Comparison of ENCODE assay signal across 8 cellular contexts in genomic region chr19:796692-797527, GRCh38. TPM values are rescaled to one million over a fixed set of nuclear protein-coding genes. Genes with fewer than 3 reads are reported as not detected.
DNase-seq lines count a peak whose midpoint lies in the region; ATAC-seq and TF ChIP-seq lines count a peak whose summit lies in the region.

TSS of gene PTBP1 (plus strand) at chr19:797452. CDS start at chr19:797498, 46 bp downstream.

- H3K4me3 ChIP-seq in neural progenitor cell: peak within 1 kb of the TSS; percentile 89

- H3K36me3 ChIP-seq in neural progenitor cell: no peaks in the 10 kb centered on the region

- H3F3A ChIP-seq in neural progenitor cell (ENCODE audit: low read depth): peaks cover 23% of the 10 kb centered on the region

- H3K9me3 Mint-ChIP-seq in neural progenitor cell: no peaks in the 10 kb centered on the region

- H3K27me3 ChIP-seq in foreskin keratinocyte: no peaks in the 10 kb centered on the region
- no peaks in the 10 kb centered on the region for H3K27me3 ChIP-seq in neural progenitor cell

- H3K36me3 Mint-ChIP-seq in neural progenitor cell: peaks cover 8% of the 10 kb centered on the region

- TF ChIP-seq CTCF in foreskin keratinocyte (conservative IDR thresholded peaks at IDR 0.05) (peak; percentile 29), neural progenitor cell (IDR thresholded peaks at IDR 0.05) (no peak)

- peaks cover 41% of the 10 kb centered on the region for H3K79me2 ChIP-seq in neural progenitor cell (ENCODE audit: low read depth)

- peak within 1 kb of the TSS; percentile 94 for H3K4me2 ChIP-seq in neural progenitor cell

- ATAC-seq in foreskin keratinocyte: peak; percentile 78

- H3K4me3 Mint-ChIP-seq in neural progenitor cell: peak within 1 kb of the TSS; percentile 97

- peak within 1 kb of the TSS; percentile 89 for H3K27ac ChIP-seq in foreskin keratinocyte
- peak within 1 kb of the TSS; percentile 99 for H3K27ac ChIP-seq in neural progenitor cell

- DNase-seq in GF-D8 (lab: John Stamatoyannopoulos, UW) (peak; percentile 99), HEK293T (ENCODE audit: extremely low spot score) (peak; percentile 95), MV-4-11 (lab: John Stamatoyannopoulos, UW) (peak; percentile 100), SK-MEL-5 (ENCODE audit: low read depth, low spot score) (peak; percentile 99), foreskin keratinocyte (peak; percentile 99 to 100), neural progenitor cell (ENCODE audit: low spot score) (peak; percentile 100), stromal cell of bone marrow (ENCODE audit: low read depth) (peak; percentile 100)
- peak; percentile 100 for DNase-seq in activated naive CD4-positive, alpha-beta T cell treated with Interleukin-2 at 50 U/mL for 16 hours

- H3K4me1 ChIP-seq in foreskin keratinocyte (peaks cover 9% of the 10 kb centered on the region), neural progenitor cell (peaks cover 30% of the 10 kb centered on the region)

- peak within 1 kb of the TSS; percentile 87 for H3K27ac Mint-ChIP-seq in neural progenitor cell

- peak within 1 kb of the TSS; percentile 81 for H2AFZ ChIP-seq in neural progenitor cell (replicated peaks)

- CTCF ChIA-PET in HEK293T (lab: Yijun Ruan, JAX): no interaction called here

- peak within 1 kb of the TSS; percentile 94 for H3K9ac ChIP-seq in neural progenitor cell

- H4K20me1 ChIP-seq in neural progenitor cell (ENCODE audit: low read depth): peaks cover 41% of the 10 kb centered on the region

- H3K9me3 ChIP-seq in neural progenitor cell (ENCODE audit: low read depth): no peaks in the 10 kb centered on the region

- in situ Hi-C loops in SK-MEL-5 (cut with HindIII; ENCODE audit: low pct_unique_long_range_greater_than_20kb, low sequenced_read_pairs): no loop called here

- POLR2A ChIA-PET in HEK293T (lab: Yijun Ruan, JAX): interaction anchor here (0.6 to 1.0 kb wide), 3 partner anchors 19 to 52 kb away, joined by 3 read pairs; partner anchors contain the start of gene AZU1

- peaks cover 29% of the 10 kb centered on the region for H3K4me1 Mint-ChIP-seq in neural progenitor cell

- peaks cover 3% of the 10 kb centered on the region for H3K27me3 Mint-ChIP-seq in neural progenitor cell (ENCODE audit: insufficient read depth, low read depth)

TF ChIP-seq in HEK293T, 16 proteins besides CTCF, POLR2A, EP300 and RAD21:
- TF ChIP-seq ELF4 (IDR thresholded peaks at IDR 0.05): peak; percentile 97
- TF ChIP-seq LEF1 (IDR thresholded peaks at IDR 0.05; ENCODE audit: borderline replicate concordance): no peak
- TF ChIP-seq L3MBTL2 (conservative IDR thresholded peaks at IDR 0.05): peak; percentile 64
- no peak for TF ChIP-seq FOXM1 (IDR thresholded peaks at IDR 0.05; ENCODE audit: borderline replicate concordance)
- TF ChIP-seq, protein P1, sequence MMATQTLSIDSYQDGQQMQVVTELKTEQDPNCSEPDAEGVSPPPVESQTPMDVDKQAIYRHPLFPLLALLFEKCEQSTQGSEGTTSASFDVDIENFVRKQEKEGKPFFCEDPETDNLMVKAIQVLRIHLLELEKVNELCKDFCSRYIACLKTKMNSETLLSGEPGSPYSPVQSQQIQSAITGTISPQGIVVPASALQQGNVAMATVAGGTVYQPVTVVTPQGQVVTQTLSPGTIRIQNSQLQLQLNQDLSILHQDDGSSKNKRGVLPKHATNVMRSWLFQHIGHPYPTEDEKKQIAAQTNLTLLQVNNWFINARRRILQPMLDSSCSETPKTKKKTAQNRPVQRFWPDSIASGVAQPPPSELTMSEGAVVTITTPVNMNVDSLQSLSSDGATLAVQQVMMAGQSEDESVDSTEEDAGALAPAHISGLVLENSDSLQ (IDR thresholded peaks at IDR 0.05): peak; percentile 97
- 0 out of 2 replicates have a peak, but pooled peaks have one; percentile 73 for TF ChIP-seq HDGF (IDR thresholded peaks at IDR 0.05; ENCODE audit: borderline replicate concordance)

RNA-seq across cellular contexts. Expression of gene PTBP1, which starts in this region (rescaled TPM):
- 124 and 140 TPM in 2 replicates for total RNA-seq in SK-MEL-5 (2014; rRNA removed; shearing (Covaris generic))
- 288 and 361 TPM in 2 replicates for polyA plus RNA-seq in SK-MEL-5 (2015; cell fraction: cytosol; rRNA removed)
- polyA plus RNA-seq in SK-MEL-5 (2015; cell fraction: nucleus; rRNA removed): 430 and 441 TPM in 2 replicates
- total RNA-seq in foreskin keratinocyte (222 and 244 TPM in 2 replicates), neural progenitor cell (ENCODE audit: low replicate concordance) (237 and 543 TPM in 2 replicates)
- polyA plus RNA-seq in foreskin keratinocyte: 186 and 237 TPM in 2 replicates

Comparison
In these comparisons a context has a peak if more than half of its experiments do, and no peak if none do; other contexts are left out.
1. Peak in every context shown above with its lines: DNase-seq, ATAC-seq, H3K4me3 ChIP-seq and H3K27ac ChIP-seq.